ENCODE assay signal across 1 cellular context in genomic region chr20:44448753-44449546, GRCh38.
TF ChIP-seq lines count a peak whose summit lies in the region.

No MANE protein-coding gene starts in this region.

TF ChIP-seq in GM23338, 12 proteins besides CTCF, POLR2A, EP300 and RAD21 (continued from another document):
- TF ChIP-seq ZNF462 (CRISPR knock-in tag; IDR thresholded peaks at IDR 0.05) (no peak), NANOG (IDR thresholded peaks at IDR 0.05; ENCODE audit: borderline replicate concordance) (no peak), ZNF331 (CRISPR knock-in tag; IDR thresholded peaks at IDR 0.05; ENCODE audit: low read depth) (no peak), CREB1 (CRISPR knock-in tag; IDR thresholded peaks at IDR 0.05; ENCODE audit: low read depth) (no peak), ETS1 (IDR thresholded peaks at IDR 0.05) (no peak), POLR2AphosphoS5 (IDR thresholded peaks at IDR 0.05; ENCODE audit: low read depth) (no peak)
